ENCODE assay signal across 25 cellular contexts in the genomic region with DNA sequence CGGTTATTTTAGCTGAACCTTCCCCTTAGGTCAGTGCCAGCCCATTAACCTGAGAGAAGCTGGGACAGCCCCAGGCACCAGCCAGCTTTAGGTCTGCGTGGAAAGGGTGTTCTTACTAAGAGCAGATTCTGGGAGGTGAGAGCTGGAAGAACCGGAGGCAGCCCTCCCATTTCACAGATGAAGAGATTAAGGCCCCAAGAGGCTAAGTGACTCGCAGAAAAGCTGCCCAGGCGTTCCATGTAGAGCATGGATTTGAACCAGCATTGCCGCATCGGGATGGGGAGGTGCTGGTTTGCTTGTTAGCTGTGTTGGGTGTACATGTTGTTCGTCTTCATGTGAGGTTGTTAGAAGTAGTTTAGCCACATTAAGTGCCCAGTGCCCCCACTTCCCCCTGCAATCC.
A peak's percentile ranks its signal among the peaks of the same experiment; 100 is the strongest.
DNase-seq lines count a peak whose midpoint lies in the region; ATAC-seq, FAIRE-seq and TF ChIP-seq lines count a peak whose summit lies in the region.
"Had no signal": no experiment of that assay in that cellular context is flagged by ENCODE, and none has a peak within 500 bp of the region (broad histone marks: within the 10 kb centered on the region; RNA-seq: fewer than 3 reads in every experiment).

No MANE protein-coding gene starts in this region.

- CTCF ChIA-PET in HepG2 (lab: Yijun Ruan, JAX; ENCODE audit: low intra/inter-chr PET ratio, low total read pairs) (no interaction called here), RWPE1 (lab: Yijun Ruan, JAX) (no interaction called here)

- BruUV-seq in HepG2 (replicated peaks; lab: Mats Ljungman, UMichigan) = no TSS peak

- H3K9ac ChIP-seq in HepG2 (ENCODE audit: insufficient read depth, low read depth, low read length) = no peak overlapping the region
- H3K9ac ChIP-seq: GM23248 had no signal

- no peak overlapping the region for H3K4me2 ChIP-seq in HepG2 (ENCODE audit: low read depth, low read length)
- H3K4me2 ChIP-seq: A549 had no signal

- H3K9me3 ChIP-seq in HepG2 (ENCODE audit: low read length) (no peaks in the 10 kb centered on the region), right lobe of liver (no peaks in the 10 kb centered on the region), prostate gland (no peaks in the 10 kb centered on the region)
- H3K9me3 ChIP-seq: A549, BE2C, Caco-2 had no signal

- ATAC-seq in HepG2 (no peak), right lobe of liver (no peak), HG03095 (IDR thresholded peaks at IDR 0.05; ENCODE audit: unreplicated experiment) (no peak), GM19035 (IDR thresholded peaks at IDR 0.05; ENCODE audit: unreplicated experiment) (no peak)
- ATAC-seq: A549; CD8-positive, alpha-beta T cell had no signal

- TF ChIP-seq EP300 in HepG2 (IDR thresholded peaks at IDR 0.05; ENCODE audit: low read depth in 2 of 2, low read length in 2 of 2) (no peak), HepG2 (CRISPR knock-in tag; IDR thresholded peaks at IDR 0.05; ENCODE audit: borderline replicate concordance) (no peak)

- H4K20me1 ChIP-seq in HepG2 (ENCODE audit: insufficient read depth, low read length) = peaks cover 34% of the 10 kb centered on the region; the same call in 1 of the 2 replicates

- POLR2A ChIA-PET in HepG2 (lab: Yijun Ruan, JAX) = no interaction called here
- POLR2A ChIA-PET in RWPE1 (lab: Yijun Ruan, JAX; ENCODE audit: low non-redundant PET) = no interaction called here

- FAIRE-seq in HepG2 (lab: Jason Lieb, UNC) = no peak
- FAIRE-seq: A549, G401.6, GM12892, GM19239, H1 had no signal

- no peak for DNase-seq in HepG2 (ENCODE audit: low spot score)
- DNase-seq in right lobe of liver = no peak
- no peak for DNase-seq in RWPE1 (ENCODE audit: low spot score)
- no peak for DNase-seq in neural crest cell (ENCODE audit: low read depth, low spot score)
- no peak for DNase-seq in prostate gland (ENCODE audit: low spot score)
- DNase-seq: 8988T; ACHN; AML-193; BE2C; Caco-2; CD4-positive, CD25-positive, alpha-beta regulatory T cell; CD8-positive, alpha-beta T cell; DMS153; DND-41; GM23248; H7; HCEC 1CT had no signal

- no peak overlapping the region for H3K4me3 Mint-ChIP-seq in neural crest cell
- H3K4me3 Mint-ChIP-seq: CD4-positive, CD25-positive, alpha-beta regulatory T cell; CD8-positive, alpha-beta T cell had no signal

- H3K27me3 ChIP-seq in HepG2 (ENCODE audit: control insufficient read depth in 1 of 2, insufficient read depth in 2 of 2, low read length in 2 of 2) (no peaks in the 10 kb centered on the region), right lobe of liver (no peaks in the 10 kb centered on the region), prostate gland (replicated peaks; ENCODE audit: insufficient read depth) (no peaks in the 10 kb centered on the region)
- H3K27me3 ChIP-seq: BE2C had no signal

- whole genome bisulfite sequencing in HepG2 (ENCODE audit: low lambda C conversion rate) = 98% methylated on average over 8 of the region's 8 CpGs
- WGBS in right lobe of liver (ENCODE audit: insufficient coverage, low coverage, low lambda C conversion rate, missing lambda C conversion rate) = 71% methylated on average over 5 of the region's 8 CpGs
- 95% methylated on average over 8 of the region's 8 CpGs for WGBS in prostate gland

- H3K4me3 ChIP-seq in HepG2 (replicated peaks in 1 of 3; ENCODE audit: insufficient read depth in 1 of 3, low read depth in 2 of 3, low read length in 3 of 3) = no peak overlapping the region
- no peak overlapping the region for H3K4me3 ChIP-seq in right lobe of liver
- H3K4me3 ChIP-seq in prostate gland = no peak overlapping the region
- H3K4me3 ChIP-seq: A549, GM23248 had no signal

- H3K79me2 ChIP-seq in HepG2 (ENCODE audit: insufficient read depth, low read length) = peaks cover 61% of the 10 kb centered on the region

- H3K27ac Mint-ChIP-seq in neural crest cell (ENCODE audit: unreplicated experiment) = peak overlapping the region; percentile 35
- H3K27ac Mint-ChIP-seq: CD4-positive, CD25-positive, alpha-beta regulatory T cell; CD8-positive, alpha-beta T cell had no signal

- H2AFZ ChIP-seq in HepG2 (ENCODE audit: low read length) = no peak overlapping the region
- H2AFZ ChIP-seq: GM23248 had no signal

- H3K27ac ChIP-seq in HepG2 (ENCODE audit: extremely low read length, insufficient read depth, low read length) (no peak overlapping the region), right lobe of liver (no peak overlapping the region), RWPE1 (peak overlapping the region; percentile 27; the same call in 1 of the 2 replicates), prostate gland (no peak overlapping the region)
- H3K27ac ChIP-seq: A549, C4-2B, GM23248 had no signal

- peaks cover 66% of the 10 kb centered on the region for H3K4me1 Mint-ChIP-seq in neural crest cell
- H3K4me1 Mint-ChIP-seq: CD4-positive, CD25-positive, alpha-beta regulatory T cell had no signal

- peaks cover 23% of the 10 kb centered on the region for H3K4me1 ChIP-seq in HepG2 (ENCODE audit: insufficient read depth, low read length)
- no peaks in the 10 kb centered on the region for H3K4me1 ChIP-seq in right lobe of liver
- no peaks in the 10 kb centered on the region for H3K4me1 ChIP-seq in prostate gland (replicated peaks)
- H3K4me1 ChIP-seq: BE2C, Caco-2 had no signal

- no peaks in the 10 kb centered on the region; a peak in 2 of 5 replicates for H3K36me3 ChIP-seq in HepG2 (replicated peaks in 1 of 2; ENCODE audit: control insufficient read depth in 1 of 2, insufficient read depth in 2 of 2, low read length in 2 of 2)
- H3K36me3 ChIP-seq in right lobe of liver = no peaks in the 10 kb centered on the region
- no peaks in the 10 kb centered on the region for H3K36me3 ChIP-seq in prostate gland
- H3K36me3 ChIP-seq: BE2C had no signal

- H3K27me3 Mint-ChIP-seq in neural crest cell (ENCODE audit: low read depth) = no peaks in the 10 kb centered on the region
- H3K27me3 Mint-ChIP-seq: CD4-positive, CD25-positive, alpha-beta regulatory T cell had no signal

- peaks cover 4% of the 10 kb centered on the region for H3K36me3 Mint-ChIP-seq in neural crest cell (ENCODE audit: low read depth)
- H3K36me3 Mint-ChIP-seq: CD4-positive, CD25-positive, alpha-beta regulatory T cell; CD8-positive, alpha-beta T cell had no signal

- in situ Hi-C loops in HepG2 (cut with HindIII; ENCODE audit: extremely low pct_ligation_motif_present, low pct_unique_long_range_greater_than_20kb) = no loop called here

- TF ChIP-seq CTCF in HepG2 (CRISPR knock-in tag; IDR thresholded peaks at IDR 0.05) (no peak), right lobe of liver (IDR thresholded peaks at IDR 0.05) (no peak), RWPE1 (conservative IDR thresholded peaks at IDR 0.05; ENCODE audit: low read depth) (no peak), neural crest cell (conservative IDR thresholded peaks at IDR 0.05) (no peak), prostate gland (IDR thresholded peaks at IDR 0.05) (no peak)

- H3K9me3 Mint-ChIP-seq in neural crest cell = no peaks in the 10 kb centered on the region
- H3K9me3 Mint-ChIP-seq: CD8-positive, alpha-beta T cell had no signal

- TF ChIP-seq POLR2A in HepG2 (IDR thresholded peaks at IDR 0.05; ENCODE audit: insufficient read depth in 1 of 2, low read depth in 2 of 2, low read length in 2 of 2) = no peak
- no peak for TF ChIP-seq POLR2A in right lobe of liver (IDR thresholded peaks at IDR 0.05)
- TF ChIP-seq POLR2A in prostate gland (IDR thresholded peaks at IDR 0.05) = no peak

- intact Hi-C loops in HepG2 (cut with micrococcal nuclease; ENCODE audit: unreplicated experiment) = no loop called here
- intact Hi-C loops in right lobe of liver (cut with DNase I) = no loop called here
- intact Hi-C loops in prostate gland (cut with DNase I) = no loop called here

- no peak for TF ChIP-seq RAD21 in HepG2 (CRISPR knock-in tag; IDR thresholded peaks at IDR 0.05)

TF ChIP-seq in HepG2, 621 proteins besides CTCF, POLR2A, EP300 and RAD21 (continues in another document):
- TF ChIP-seq, protein P1, sequence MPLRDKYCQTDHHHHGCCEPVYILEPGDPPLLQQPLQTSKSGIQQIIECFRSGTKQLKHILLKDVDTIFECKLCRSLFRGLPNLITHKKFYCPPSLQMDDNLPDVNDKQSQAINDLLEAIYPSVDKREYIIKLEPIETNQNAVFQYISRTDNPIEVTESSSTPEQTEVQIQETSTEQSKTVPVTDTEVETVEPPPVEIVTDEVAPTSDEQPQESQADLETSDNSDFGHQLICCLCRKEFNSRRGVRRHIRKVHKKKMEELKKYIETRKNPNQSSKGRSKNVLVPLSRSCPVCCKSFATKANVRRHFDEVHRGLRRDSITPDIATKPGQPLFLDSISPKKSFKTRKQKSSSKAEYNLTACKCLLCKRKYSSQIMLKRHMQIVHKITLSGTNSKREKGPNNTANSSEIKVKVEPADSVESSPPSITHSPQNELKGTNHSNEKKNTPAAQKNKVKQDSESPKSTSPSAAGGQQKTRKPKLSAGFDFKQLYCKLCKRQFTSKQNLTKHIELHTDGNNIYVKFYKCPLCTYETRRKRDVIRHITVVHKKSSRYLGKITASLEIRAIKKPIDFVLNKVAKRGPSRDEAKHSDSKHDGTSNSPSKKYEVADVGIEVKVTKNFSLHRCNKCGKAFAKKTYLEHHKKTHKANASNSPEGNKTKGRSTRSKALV (CRISPR knock-in tag; IDR thresholded peaks at IDR 0.05) = no peak
- TF ChIP-seq ZNF230 (CRISPR knock-in tag; IDR thresholded peaks at IDR 0.05) (no peak), ZNF629 (CRISPR knock-in tag; conservative IDR thresholded peaks at IDR 0.05) (peak; percentile 66), TRIM24 (CRISPR knock-in tag; IDR thresholded peaks at IDR 0.05) (no peak)
